ENCODE assay signal across 8 cellular contexts in genomic region chr20:53413188-53413631, GRCh38.
DNase-seq lines count a peak whose midpoint lies in the region; ATAC-seq and TF ChIP-seq lines count a peak whose summit lies in the region.

No MANE protein-coding gene starts in this region.

- BruUV-seq in Calu3 (replicated peaks; lab: Mats Ljungman, UMichigan): no TSS peak

- peak; percentile 54 for TF ChIP-seq CTCF in Calu3 (IDR thresholded peaks at IDR 0.05; ENCODE audit: unreplicated experiment)
- peak; percentile 10 for TF ChIP-seq CTCF in fibroblast of pulmonary artery (IDR thresholded peaks at IDR 0.05; ENCODE audit: low read length, missing control alignments)
- no peak; the same call in 1 of the 2 replicates for TF ChIP-seq CTCF in HFFc6 (IDR thresholded peaks at IDR 0.05)
- TF ChIP-seq CTCF in sigmoid colon (IDR thresholded peaks at IDR 0.05): no peak

- H3K27ac ChIP-seq in HUES48 (ENCODE audit: low read depth, low read length) (no peak overlapping the region), sigmoid colon (no peak overlapping the region)

- peaks cover 9% of the 10 kb centered on the region for H3K4me1 ChIP-seq in HUES48 (ENCODE audit: control insufficient read depth, insufficient read depth, low read length)
- no peaks in the 10 kb centered on the region for H3K4me1 ChIP-seq in sigmoid colon

- POLR2A ChIA-PET in activated CD4-positive, alpha-beta T cell treated with anti-CD3 and anti-CD28 coated beads for 36 hours (lab: Charles Lee): no interaction called here

- peaks cover 53% of the 10 kb centered on the region for H3K27me3 Mint-ChIP-seq in Calu3 (ENCODE audit: unreplicated experiment)
- no peaks in the 10 kb centered on the region for H3K27me3 Mint-ChIP-seq in activated CD4-positive, alpha-beta T cell treated with anti-CD3 and anti-CD28 coated beads for 36 hours
- peaks cover 5% of the 10 kb centered on the region for H3K27me3 Mint-ChIP-seq in HFFc6 (ENCODE audit: insufficient read depth)

- intact Hi-C loops in Calu3 (cut with micrococcal nuclease; ENCODE audit: unreplicated experiment): loop anchor here (1.0 to 10.0 kb wide), 3 partner anchors 134 to 652 kb away; no protein-coding TSS in a partner anchor
- intact Hi-C loops in activated CD4-positive, alpha-beta T cell treated with anti-CD3 and anti-CD28 coated beads for 36 hours (cut with DNase I, micrococcal nuclease): loop anchor here (1.0 to 10.0 kb wide), 4 partner anchors 132 to 532 kb away; no protein-coding TSS in a partner anchor
- intact Hi-C loops in sigmoid colon (cut with DNase I): no loop called here

- 35 to 36% methylated on average over 15 of the region's 15 CpGs for WGBS in sigmoid colon, 2 donors

- H3K9ac ChIP-seq in HUES48 (ENCODE audit: low read depth, low read length): no peak overlapping the region

- H3K36me3 Mint-ChIP-seq in Calu3 (ENCODE audit: insufficient read depth, unreplicated experiment): no peaks in the 10 kb centered on the region
- H3K36me3 Mint-ChIP-seq in activated CD4-positive, alpha-beta T cell treated with anti-CD3 and anti-CD28 coated beads for 36 hours (ENCODE audit: low read depth): peaks cover 2% of the 10 kb centered on the region
- H3K36me3 Mint-ChIP-seq in HFFc6 (ENCODE audit: low read depth): no peaks in the 10 kb centered on the region

- no peaks in the 10 kb centered on the region for H3K4me1 Mint-ChIP-seq in Calu3 (ENCODE audit: low read depth, unreplicated experiment)
- peaks cover 6% of the 10 kb centered on the region for H3K4me1 Mint-ChIP-seq in activated CD4-positive, alpha-beta T cell treated with anti-CD3 and anti-CD28 coated beads for 36 hours
- H3K4me1 Mint-ChIP-seq in HFFc6 (ENCODE audit: low read depth): no peaks in the 10 kb centered on the region

- no peaks in the 10 kb centered on the region for H3K36me3 ChIP-seq in HUES48 (ENCODE audit: control insufficient read depth, insufficient read depth, low read length)
- no peaks in the 10 kb centered on the region for H3K36me3 ChIP-seq in sigmoid colon

- H3K4me3 ChIP-seq in HUES48 (ENCODE audit: low read depth, low read length): peak overlapping the region; percentile 33; the same call in 1 of the 2 replicates
- H3K4me3 ChIP-seq in fibroblast of pulmonary artery (replicated peaks; ENCODE audit: low read depth, low read length): no peak overlapping the region
- no peak overlapping the region for H3K4me3 ChIP-seq in sigmoid colon

- no peaks in the 10 kb centered on the region for H3K27me3 ChIP-seq in HUES48 (ENCODE audit: control insufficient read depth, insufficient read depth, low read length)
- no peaks in the 10 kb centered on the region for H3K27me3 ChIP-seq in sigmoid colon

- TF ChIP-seq EP300 in sigmoid colon (IDR thresholded peaks at IDR 0.05): no peak

- H3K27ac Mint-ChIP-seq in Calu3 (ENCODE audit: unreplicated experiment) (no peak overlapping the region), HFFc6 (no peak overlapping the region)
- peak overlapping the region; percentile 38 for H3K27ac Mint-ChIP-seq in activated CD4-positive, alpha-beta T cell treated with anti-CD3 and anti-CD28 coated beads for 36 hours

- ATAC-seq in GM19468 (IDR thresholded peaks at IDR 0.05; ENCODE audit: extremely low read depth, unreplicated experiment): peak; percentile 59
- peak; percentile 71 for ATAC-seq in activated CD4-positive, alpha-beta T cell treated with anti-CD3 and anti-CD28 coated beads for 36 hours

- DNase-seq in Calu3 (peak; percentile 74), fibroblast of pulmonary artery (ENCODE audit: low read depth) (no peak), HFFc6 (no peak), sigmoid colon (no peak)
- peak; percentile 75 for DNase-seq in activated CD4-positive, alpha-beta T cell treated with anti-CD3 and anti-CD28 coated beads for 36 hours
- DNase-seq in stimulated activated CD4-positive, alpha-beta T cell treated with anti-CD3 and anti-CD28 coated beads, Interleukin-12 subunit alpha, Interleukin-12 subunit beta, amount 100 ng/mL, for 48 hours (ENCODE audit: low read depth in 2 of 3, low spot score in 1 of 3): peak; percentile 8 to 41 (median 39)

- CTCF ChIA-PET in Calu3 (lab: Charles Lee): interaction anchor here (1.0 to 2.5 kb wide), 2 partner anchors 135 to 648 kb away, joined by 3 to 23 read pairs; no protein-coding TSS in a partner anchor
- CTCF ChIA-PET in activated CD4-positive, alpha-beta T cell treated with anti-CD3 and anti-CD28 coated beads for 36 hours (lab: Charles Lee): interaction anchor here (0.5 to 0.8 kb wide), 3 partner anchors 134 to 478 kb away, joined by 3 to 4 read pairs (median 4); no protein-coding TSS in a partner anchor

- H3K9me3 Mint-ChIP-seq in Calu3 (ENCODE audit: low read depth, unreplicated experiment): no peaks in the 10 kb centered on the region
- no peaks in the 10 kb centered on the region for H3K9me3 Mint-ChIP-seq in activated CD4-positive, alpha-beta T cell treated with anti-CD3 and anti-CD28 coated beads for 36 hours (ENCODE audit: low read depth)
- no peaks in the 10 kb centered on the region for H3K9me3 Mint-ChIP-seq in HFFc6

- H3K4me3 Mint-ChIP-seq in Calu3 (ENCODE audit: low read depth, unreplicated experiment): no peak overlapping the region
- no peak overlapping the region for H3K4me3 Mint-ChIP-seq in activated CD4-positive, alpha-beta T cell treated with anti-CD3 and anti-CD28 coated beads for 36 hours
- H3K4me3 Mint-ChIP-seq in HFFc6: no peak overlapping the region

- no peak for TF ChIP-seq POLR2A in sigmoid colon (IDR thresholded peaks at IDR 0.05)

- H3K9me3 ChIP-seq in HUES48 (ENCODE audit: control insufficient read depth, insufficient read depth, low read length): no peaks in the 10 kb centered on the region
- H3K9me3 ChIP-seq in sigmoid colon: no peaks in the 10 kb centered on the region

Comparison
In these comparisons a context has a peak if more than half of its experiments do, and no peak if none do; other contexts are left out.
1. DNase-seq: peak in Calu3 (single experiment), activated CD4-positive, alpha-beta T cell treated with anti-CD3 and anti-CD28 coated beads for 36 hours (single experiment) and stimulated activated CD4-positive, alpha-beta T cell treated with anti-CD3 and anti-CD28 coated beads, Interleukin-12 subunit alpha, Interleukin-12 subunit beta, amount 100 ng/mL, for 48 hours (3 of 3); none in fibroblast of pulmonary artery (single experiment), HFFc6 (single experiment) and sigmoid colon (single experiment).
2. CTCF ChIP-seq: peak in Calu3 (single experiment) and fibroblast of pulmonary artery (single experiment); none in HFFc6 (single experiment) and sigmoid colon (0 of 4).